1 cellular context compared by ENCODE assay signal in the genomic region with DNA sequence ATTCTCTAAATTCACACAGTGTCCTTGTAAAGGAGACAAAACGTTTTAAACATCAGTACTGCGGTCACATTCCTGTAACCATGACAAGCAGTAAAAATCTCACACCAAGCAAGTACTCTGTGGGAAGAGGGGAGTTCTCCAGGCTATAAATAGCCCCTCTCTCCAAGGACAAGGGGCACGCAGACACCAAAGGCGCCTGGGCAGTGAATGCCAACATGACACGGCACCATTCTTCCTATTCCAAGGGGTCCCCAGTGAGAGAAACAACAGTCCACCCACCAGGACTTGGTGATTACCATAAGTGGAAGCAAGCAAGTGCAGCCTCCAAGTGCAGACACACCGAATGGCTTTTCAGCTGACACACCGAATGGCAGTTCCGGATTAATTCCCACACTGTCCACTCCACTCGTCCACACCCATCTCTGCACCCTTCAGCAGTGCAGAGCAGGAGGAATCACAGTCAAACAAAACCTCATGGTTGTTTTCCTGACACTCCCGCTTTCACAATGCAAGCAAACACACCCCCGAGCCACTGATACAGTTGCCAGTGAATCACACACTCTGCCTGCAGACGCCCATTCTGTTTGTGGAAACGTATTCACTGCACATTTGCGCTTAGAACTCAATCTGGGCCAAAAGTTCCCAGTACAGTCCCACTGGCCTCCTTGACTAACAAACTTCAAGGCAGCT.
TF ChIP-seq lines count a peak whose summit lies in the region.

No MANE protein-coding gene starts in this region.

TF ChIP-seq in GM12878, 131 proteins besides CTCF, POLR2A, EP300 and RAD21:
- no peak for TF ChIP-seq NFIC (IDR thresholded peaks at IDR 0.05; ENCODE audit: low read depth, low read length)
- TF ChIP-seq, protein P1, sequence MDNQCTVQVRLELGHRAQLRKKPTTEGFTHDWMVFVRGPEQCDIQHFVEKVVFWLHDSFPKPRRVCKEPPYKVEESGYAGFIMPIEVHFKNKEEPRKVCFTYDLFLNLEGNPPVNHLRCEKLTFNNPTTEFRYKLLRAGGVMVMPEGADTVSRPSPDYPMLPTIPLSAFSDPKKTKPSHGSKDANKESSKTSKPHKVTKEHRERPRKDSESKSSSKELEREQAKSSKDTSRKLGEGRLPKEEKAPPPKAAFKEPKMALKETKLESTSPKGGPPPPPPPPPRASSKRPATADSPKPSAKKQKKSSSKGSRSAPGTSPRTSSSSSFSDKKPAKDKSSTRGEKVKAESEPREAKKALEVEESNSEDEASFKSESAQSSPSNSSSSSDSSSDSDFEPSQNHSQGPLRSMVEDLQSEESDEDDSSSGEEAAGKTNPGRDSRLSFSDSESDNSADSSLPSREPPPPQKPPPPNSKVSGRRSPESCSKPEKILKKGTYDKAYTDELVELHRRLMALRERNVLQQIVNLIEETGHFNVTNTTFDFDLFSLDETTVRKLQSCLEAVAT (IDR thresholded peaks at IDR 0.05): peak; percentile 46
